In genomic region chr2:134231965-134232340, GRCh38 we compare ENCODE assay signal across 10 cellular contexts. TPM values are rescaled to one million over a fixed set of nuclear protein-coding genes. Genes with fewer than 3 reads are reported as not detected.
A peak's percentile ranks its signal among the peaks of the same experiment; 100 is the strongest.
DNase-seq lines count a peak whose midpoint lies in the region; ATAC-seq and TF ChIP-seq lines count a peak whose summit lies in the region.
"Had no signal": no experiment of that assay in that cellular context is flagged by ENCODE, and none has a peak within 500 bp of the region (broad histone marks: within the 10 kb centered on the region; RNA-seq: fewer than 3 reads in every experiment).

No MANE protein-coding gene starts in this region.

- no peak overlapping the region for H3K9ac ChIP-seq in trophoblast cell (ENCODE audit: low read length)

- H3K4me3 Mint-ChIP-seq in activated T-helper 2 cell treated with anti-CD3 and anti-CD28 coated beads, Interferon-gamma antibody, Interleukin-2, Interleukin-4, amounts not matched to agents 10 μg/mL and 5 μg/mL and 100 μg/mL, durations not matched to agents 14 hours and 24 hours and 36 hours (ENCODE audit: low read depth) = no peak overlapping the region

- H3K27me3 Mint-ChIP-seq in activated T-helper 2 cell treated with anti-CD3 and anti-CD28 coated beads, Interferon-gamma antibody, Interleukin-2, Interleukin-4, amounts not matched to agents 10 μg/mL and 5 μg/mL and 100 μg/mL, durations not matched to agents 14 hours and 24 hours and 36 hours (ENCODE audit: low read depth) = peaks cover 24% of the 10 kb centered on the region

- no peak overlapping the region for H2BK12ac ChIP-seq in trophoblast cell (ENCODE audit: low read length)

- H3K36me3 Mint-ChIP-seq in activated T-helper 2 cell treated with anti-CD3 and anti-CD28 coated beads, Interferon-gamma antibody, Interleukin-2, Interleukin-4, amounts not matched to agents 10 μg/mL and 5 μg/mL and 100 μg/mL, durations not matched to agents 14 hours and 24 hours and 36 hours (ENCODE audit: low read depth) = peaks cover 5% of the 10 kb centered on the region

- H3K79me2 ChIP-seq in trophoblast cell (ENCODE audit: control insufficient read depth, insufficient read depth, low read length, poor library complexity) = no peaks in the 10 kb centered on the region

- H4K12ac ChIP-seq in trophoblast cell (ENCODE audit: low read depth, low read length) = no peak overlapping the region

- H3K4me1 Mint-ChIP-seq in activated T-helper 2 cell treated with anti-CD3 and anti-CD28 coated beads, Interferon-gamma antibody, Interleukin-2, Interleukin-4, amounts not matched to agents 10 μg/mL and 5 μg/mL and 100 μg/mL, durations not matched to agents 14 hours and 24 hours and 36 hours (ENCODE audit: low read depth) = peaks cover 42% of the 10 kb centered on the region

- no peak overlapping the region for H2BK120ac ChIP-seq in trophoblast cell (ENCODE audit: insufficient read depth, low read length, poor library complexity)

- no peak for TF ChIP-seq CTCF in dorsolateral prefrontal cortex (IDR thresholded peaks at IDR 0.05 in 54 of 56, conservative IDR thresholded peaks at IDR 0.05 in 2 of 56; ENCODE audit: low read depth in 1 of 56, partially characterized antibody in 56 of 56)

- ATAC-seq in HG02981 (IDR thresholded peaks at IDR 0.05; ENCODE audit: unreplicated experiment) (peak; percentile 19), HG03469 (IDR thresholded peaks at IDR 0.05; ENCODE audit: unreplicated experiment) (no peak)

- H3K18ac ChIP-seq in trophoblast cell (ENCODE audit: low read length) = no peak overlapping the region

- H3K23ac ChIP-seq in trophoblast cell (ENCODE audit: low read length) = no peak overlapping the region

- no peak overlapping the region for H4K8ac ChIP-seq in trophoblast cell (ENCODE audit: low read depth, low read length)

- DNase-seq in GM03348 (ENCODE audit: low spot score) = peak; percentile 36
- no peak for DNase-seq in activated T-helper 2 cell treated with anti-CD3 and anti-CD28 coated beads, Interferon-gamma antibody, Interleukin-2, Interleukin-4, amounts not matched to agents 10 μg/mL and 5 μg/mL and 100 μg/mL, durations not matched to agents 14 hours and 24 hours and 36 hours (ENCODE audit: low spot score)
- peak; percentile 68 to 79 for DNase-seq in trophoblast cell
- no peak for DNase-seq in dorsolateral prefrontal cortex
- DNase-seq in cerebellar nuclear complex (lab: John Stamatoyannopoulos, UW) = no peak
- DNase-seq: glutamatergic neuron, NCI-H1436 treated with DMSO at 0.1 percent for 48 hours, SJCRH30 had no signal

- peaks cover 2 to 8% of the 10 kb centered on the region in 2 experiments for H3K4me1 ChIP-seq in trophoblast cell (ENCODE audit: control insufficient read depth in 1 of 2, insufficient read depth in 2 of 2, low read length in 2 of 2)

- H3K4ac ChIP-seq in trophoblast cell (ENCODE audit: low read depth, low read length) = no peak overlapping the region

- no peak overlapping the region for H2AFZ ChIP-seq in trophoblast cell (ENCODE audit: insufficient read depth, low read length, poor library complexity)

- H2AK5ac ChIP-seq in trophoblast cell (ENCODE audit: low read length) = no peak overlapping the region

- no peak overlapping the region for H4K91ac ChIP-seq in trophoblast cell (ENCODE audit: low read depth, low read length)

- H3K4me3 ChIP-seq in trophoblast cell (ENCODE audit: low read depth, low read length) (no peak overlapping the region), dorsolateral prefrontal cortex (no peak overlapping the region)
- H3K4me3 ChIP-seq: SJCRH30 had no signal

- intact Hi-C loops in activated T-helper 2 cell treated with anti-CD3 and anti-CD28 coated beads, Interferon-gamma antibody, Interleukin-2, Interleukin-4, amounts not matched to agents 10 μg/mL and 5 μg/mL and 100 μg/mL, durations not matched to agents 14 hours and 24 hours and 36 hours (cut with micrococcal nuclease) = loop anchor here (2.0 kb wide), 1 partner anchor 1433 kb away; no protein-coding TSS in a partner anchor
- intact Hi-C loops in dorsolateral prefrontal cortex (cut with DNase I) = no loop called here

- no peak overlapping the region for H3K14ac ChIP-seq in trophoblast cell (ENCODE audit: low read length)

- peak overlapping the region; percentile 6 for H3K27ac Mint-ChIP-seq in activated T-helper 2 cell treated with anti-CD3 and anti-CD28 coated beads, Interferon-gamma antibody, Interleukin-2, Interleukin-4, amounts not matched to agents 10 μg/mL and 5 μg/mL and 100 μg/mL, durations not matched to agents 14 hours and 24 hours and 36 hours

- H3K79me1 ChIP-seq in trophoblast cell (ENCODE audit: low read length) = no peaks in the 10 kb centered on the region

- no peak overlapping the region for H2BK5ac ChIP-seq in trophoblast cell (ENCODE audit: low read depth, low read length, poor library complexity)

- no peak overlapping the region for H3K4me2 ChIP-seq in trophoblast cell (ENCODE audit: low read length)

- peaks cover 22% of the 10 kb centered on the region for H3K9me3 Mint-ChIP-seq in activated T-helper 2 cell treated with anti-CD3 and anti-CD28 coated beads, Interferon-gamma antibody, Interleukin-2, Interleukin-4, amounts not matched to agents 10 μg/mL and 5 μg/mL and 100 μg/mL, durations not matched to agents 14 hours and 24 hours and 36 hours

- H3K9me3 ChIP-seq in trophoblast cell (ENCODE audit: insufficient read depth, low read depth, low read length) = peaks cover 3% of the 10 kb centered on the region

- H3K36me3 ChIP-seq in trophoblast cell (ENCODE audit: control insufficient read depth in 1 of 2, insufficient read depth in 2 of 2, low read length in 2 of 2) = no peaks in the 10 kb centered on the region

- no CpG with 5 or more reads among the region's 2 CpGs for WGBS in trophoblast cell (ENCODE audit: extremely low coverage, insufficient coverage, insufficient read length)

- H3K27ac ChIP-seq in trophoblast cell (ENCODE audit: low read depth, low read length) (no peak overlapping the region), dorsolateral prefrontal cortex (no peak overlapping the region)
- H3K27ac ChIP-seq: SJCRH30 had no signal

- H3K27me3 ChIP-seq in trophoblast cell (ENCODE audit: insufficient read depth, low read length) = no peaks in the 10 kb centered on the region
- no peaks in the 10 kb centered on the region for H3K27me3 ChIP-seq in dorsolateral prefrontal cortex
- H3K27me3 ChIP-seq: SJCRH30 had no signal

RNA-seq across cellular contexts. Expression of gene MGAT5, which starts 21.9 kb away (rescaled TPM):
- 14.0 and 14.1 TPM in 2 replicates for total RNA-seq in activated T-helper 2 cell treated with anti-CD3 and anti-CD28 coated beads, Interferon-gamma antibody, Interleukin-2, Interleukin-4, amounts not matched to agents 10 μg/mL and 5 μg/mL and 100 μg/mL, durations not matched to agents 14 hours and 24 hours and 36 hours
- polyA plus RNA-seq in trophoblast cell (2013) = 12.7 and 13.0 TPM in 2 replicates
- 10 to 100 TPM; 58.2 to 97.2 (median 74.5) TPM for total RNA-seq in dorsolateral prefrontal cortex

Comparison
In these comparisons a context has a peak if more than half of its experiments do, and no peak if none do; other contexts are left out.
1. DNase-seq: peak in GM03348 (single experiment) and trophoblast cell (2 of 2); none in activated T-helper 2 cell treated with anti-CD3 and anti-CD28 coated beads, Interferon-gamma antibody, Interleukin-2, Interleukin-4, amounts not matched to agents 10 μg/mL and 5 μg/mL and 100 μg/mL, durations not matched to agents 14 hours and 24 hours and 36 hours (single experiment), dorsolateral prefrontal cortex (0 of 10) and cerebellar nuclear complex (0 of 2).